In genomic region chr15:24718289-24719082, GRCh38 we compare ENCODE assay signal across 24 cellular contexts. TPM values are rescaled to one million over a fixed set of nuclear protein-coding genes. Genes with fewer than 3 reads are reported as not detected.
DNase-seq lines count a peak whose midpoint lies in the region; FAIRE-seq and TF ChIP-seq lines count a peak whose summit lies in the region.
"Had no signal": no experiment of that assay in that cellular context is flagged by ENCODE, and none has a peak within 500 bp of the region (broad histone marks: within the 10 kb centered on the region; RNA-seq: fewer than 3 reads in every experiment).

No MANE protein-coding gene starts in this region.

- WGBS in H1 (ENCODE audit: extremely low coverage in 1 of 2, insufficient coverage in 1 of 2, insufficient read length in 1 of 2, insufficient replicate concordance in 2 of 2, low coverage in 1 of 2, low lambda C conversion rate in 2 of 2, missing lambda C conversion rate in 1 of 2), 2 experiments: 90% methylated on average over 5 of the region's 5 CpGs; no CpG with 5 or more reads in 1 of the 2 experiments
- WGBS in mesendoderm (ENCODE audit: extremely low coverage, insufficient coverage, low lambda C conversion rate): no CpG with 5 or more reads among the region's 5 CpGs

- no peak overlapping the region for H4K91ac ChIP-seq in H1 (replicated peaks; ENCODE audit: insufficient read length, low read length)

- no peak overlapping the region for H2AK5ac ChIP-seq in H1 (ENCODE audit: low read depth, low read length)
- H2AK5ac ChIP-seq in mesendoderm (ENCODE audit: low read length): no peak overlapping the region

- H3K56ac ChIP-seq in H1 (replicated peaks; ENCODE audit: insufficient read length, low read depth, low read length) (no peak overlapping the region), mesendoderm (ENCODE audit: low read length) (peak overlapping the region; percentile 53)

- H2BK12ac ChIP-seq in H1 (ENCODE audit: low read depth, low read length): 0 out of 2 replicates have a peak overlapping the region, but pooled peaks have one; percentile 9

- H3K36me3 ChIP-seq in NT2/D1 (ENCODE audit: insufficient read depth, insufficient read length, low read length) (no peaks in the 10 kb centered on the region), H1 (ENCODE audit: control insufficient read depth in 2 of 4, insufficient read depth in 4 of 4, low read length in 3 of 4) (no peaks in the 10 kb centered on the region), mesendoderm (ENCODE audit: control insufficient read depth, insufficient read depth, low read length) (no peaks in the 10 kb centered on the region)
- H3K36me3 ChIP-seq: HAP-1 had no signal

- H3K27me3 ChIP-seq in NT2/D1 (ENCODE audit: insufficient read depth, insufficient read length): no peaks in the 10 kb centered on the region
- no peaks in the 10 kb centered on the region for H3K27me3 ChIP-seq in H1 (replicated peaks in 1 of 4; ENCODE audit: control insufficient read depth in 3 of 4, extremely low read depth in 1 of 4, insufficient read depth in 3 of 4, low read length in 3 of 4)
- H3K27me3 ChIP-seq in mesendoderm (ENCODE audit: insufficient read depth, low read length, poor library complexity): no peaks in the 10 kb centered on the region

- DNase-seq in ELF-1 (ENCODE audit: low read depth, low spot score): peak; percentile 4
- DNase-seq in NT2/D1 (ENCODE audit: low read depth, low spot score): peak; percentile 13
- no peak for DNase-seq in H1 (ENCODE audit: low read depth in 1 of 2, low spot score in 2 of 2)
- peak; percentile 70 for DNase-seq in mesendoderm
- no peak for DNase-seq in AML-193 (lab: John Stamatoyannopoulos, UW)
- DNase-seq in DMS79 treated with DMSO at 0.1 percent for 48 hours (lab: John Stamatoyannopoulos, UW): no peak
- DNase-seq in NK-92 treated with Interleukin-12 subunit alpha and Interleukin-12 subunit beta, amount 100 ng/mL, for 24 hours (lab: John Stamatoyannopoulos, UW): no peak
- DNase-seq: 8988T; ACHN; C1 segment of cervical spinal cord; Calu3; CD4-positive, alpha-beta memory T cell; COR-L47; DMS53; DND-41; GDM1; GM23248; HFFc6 had no signal

- H3K9me3 ChIP-seq in NT2/D1 (ENCODE audit: insufficient read depth, low read length) (no peaks in the 10 kb centered on the region), H1 (ENCODE audit: insufficient read depth in 2 of 2, low read depth in 1 of 2, low read length in 1 of 2) (peaks cover 0 to 11% of the 10 kb centered on the region in 2 experiments; a peak in 1 of 4 replicates)
- H3K9me3 ChIP-seq: HAP-1 had no signal

- TF ChIP-seq POLR2A in H1 (IDR thresholded peaks at IDR 0.05; ENCODE audit: control extremely low read depth in 1 of 2, low read depth in 2 of 2, low read length in 2 of 2): no peak

- H3K79me1 ChIP-seq in H1 (ENCODE audit: low read depth, low read length) (no peaks in the 10 kb centered on the region), mesendoderm (ENCODE audit: low read length) (no peaks in the 10 kb centered on the region)

- H3K9ac ChIP-seq in NT2/D1 (ENCODE audit: insufficient read length, low read depth) (no peak overlapping the region), H1 (replicated peaks in 1 of 4; ENCODE audit: extremely low read depth in 1 of 4, low read depth in 3 of 4, low read length in 3 of 4) (no peak overlapping the region), mesendoderm (ENCODE audit: low read length) (no peak overlapping the region)
- H3K9ac ChIP-seq: GM23248 had no signal

- H3K4me2 ChIP-seq in H1 (ENCODE audit: insufficient read depth in 1 of 2, low read depth in 2 of 2, low read length in 2 of 2): no peak overlapping the region
- no peak overlapping the region for H3K4me2 ChIP-seq in mesendoderm (ENCODE audit: low read length)
- H3K4me2 ChIP-seq: A549 had no signal

- no peak overlapping the region for H3K18ac ChIP-seq in H1 (ENCODE audit: extremely low read depth, low read length)
- no peak overlapping the region for H3K18ac ChIP-seq in mesendoderm (ENCODE audit: low read length)

- no peak overlapping the region for H2BK5ac ChIP-seq in H1 (ENCODE audit: low read depth, low read length)
- peak overlapping the region; percentile 14 for H2BK5ac ChIP-seq in mesendoderm (ENCODE audit: low read length)

- no peak overlapping the region for H2BK15ac ChIP-seq in H1 (ENCODE audit: low read length)
- no peak overlapping the region for H2BK15ac ChIP-seq in mesendoderm (replicated peaks; ENCODE audit: low read depth)

- H4K8ac ChIP-seq in H1 (ENCODE audit: extremely low read depth, insufficient read depth, low read length) (no peak overlapping the region; the same call in 1 of the 2 replicates), mesendoderm (ENCODE audit: low read depth, low read length) (no peak overlapping the region)

- no peak for TF ChIP-seq CTCF in H1 (IDR thresholded peaks at IDR 0.05; ENCODE audit: control extremely low read depth in 1 of 3, insufficient read depth in 1 of 3, low read depth in 1 of 3, low read length in 3 of 3)

- TF ChIP-seq RAD21 in H1 (IDR thresholded peaks at IDR 0.05 in 1 of 2, conservative IDR thresholded peaks at IDR 0.05 in 1 of 2; ENCODE audit: low read depth in 2 of 2, low read length in 2 of 2): no peak

- no peak overlapping the region for H2BK120ac ChIP-seq in H1 (replicated peaks; ENCODE audit: low read depth, low read length)
- H2BK120ac ChIP-seq in mesendoderm (ENCODE audit: low read depth, low read length): no peak overlapping the region

- no peak overlapping the region for H3K14ac ChIP-seq in H1 (ENCODE audit: insufficient read length)

- FAIRE-seq in H1 (lab: Jason Lieb, UNC): no peak
- FAIRE-seq: A549, GM12878, GM19239, H54 had no signal

- POLR2A ChIA-PET in H1 (lab: Charles Lee; ENCODE audit: partially characterized antibody): no interaction called here

- TF ChIP-seq EP300 in H1 (IDR thresholded peaks at IDR 0.05; ENCODE audit: borderline replicate concordance in 1 of 2, low read depth in 2 of 2, low read length in 2 of 2): no peak

- no peak overlapping the region for H2BK20ac ChIP-seq in H1 (ENCODE audit: low read length)

- H3K4me1 ChIP-seq in NT2/D1 (ENCODE audit: insufficient read depth, insufficient read length) (no peaks in the 10 kb centered on the region), H1 (replicated peaks in 1 of 4; ENCODE audit: control insufficient read depth in 3 of 4, insufficient read depth in 4 of 4, low read length in 3 of 4) (no peaks in the 10 kb centered on the region; a peak in 1 of 7 replicates), mesendoderm (ENCODE audit: control insufficient read depth, low read depth, low read length) (peaks cover 3% of the 10 kb centered on the region)
- H3K4me1 ChIP-seq: A549, HAP-1 had no signal

- CTCF ChIA-PET in H1 (lab: Charles Lee; ENCODE audit: partially characterized antibody): no interaction called here

- H3K4me3 ChIP-seq in NT2/D1 (ENCODE audit: insufficient read length, low read depth): no peak overlapping the region
- no peak overlapping the region for H3K4me3 ChIP-seq in H1 (ENCODE audit: extremely low read depth in 1 of 4, insufficient read depth in 2 of 4, low read depth in 3 of 4, low read length in 4 of 4)
- no peak overlapping the region for H3K4me3 ChIP-seq in mesendoderm (ENCODE audit: low read length)
- H3K4me3 ChIP-seq: A549, GM12878, GM23248, HAP-1 had no signal

- no peaks in the 10 kb centered on the region for H4K20me1 ChIP-seq in H1 (replicated peaks in 1 of 2; ENCODE audit: control insufficient read depth in 1 of 2, insufficient read depth in 2 of 2, low read length in 2 of 2)

- H3K27ac ChIP-seq in H1 (ENCODE audit: low read depth, low read length) (no peak overlapping the region), mesendoderm (ENCODE audit: low read depth, low read length) (no peak overlapping the region)
- H3K27ac ChIP-seq: A549, GM23248 had no signal

- no peaks in the 10 kb centered on the region for H3K79me2 ChIP-seq in H1 (ENCODE audit: control insufficient read depth in 1 of 2, insufficient read depth in 2 of 2, low read length in 2 of 2)
- H3K79me2 ChIP-seq in mesendoderm (ENCODE audit: control insufficient read depth, insufficient read depth, low read length): no peaks in the 10 kb centered on the region

- H4K5ac ChIP-seq in H1 (ENCODE audit: insufficient read length, low read depth, low read length): no peak overlapping the region
- no peak overlapping the region for H4K5ac ChIP-seq in mesendoderm (ENCODE audit: low read length)

- H3K4ac ChIP-seq in H1 (replicated peaks; ENCODE audit: insufficient read length, low read depth, low read length): no peak overlapping the region
- H3K4ac ChIP-seq in mesendoderm (ENCODE audit: low read depth, low read length): no peak overlapping the region

- no peak overlapping the region for H2AFZ ChIP-seq in H1 (ENCODE audit: low read length)
- H2AFZ ChIP-seq: GM23248 had no signal

- no peaks in the 10 kb centered on the region for H3K23me2 ChIP-seq in H1 (ENCODE audit: low read depth, low read length)

- H3K23ac ChIP-seq in H1 (ENCODE audit: insufficient read length) (no peak overlapping the region), mesendoderm (ENCODE audit: low read length) (no peak overlapping the region)

TF ChIP-seq in H1, 55 proteins besides CTCF, POLR2A, EP300 and RAD21 (continues in another document):
- TF ChIP-seq SRF (IDR thresholded peaks at IDR 0.05; ENCODE audit: low read depth, low read length) (no peak), JUN (IDR thresholded peaks at IDR 0.05; ENCODE audit: low read depth, low read length) (no peak), GABPA (IDR thresholded peaks at IDR 0.05; ENCODE audit: borderline replicate concordance, insufficient read depth, low read length) (no peak), CTBP2 (IDR thresholded peaks at IDR 0.05; ENCODE audit: borderline replicate concordance, insufficient read depth, insufficient read length, low read length) (no peak), HDAC2 (IDR thresholded peaks at IDR 0.05; ENCODE audit: borderline replicate concordance in 1 of 2, low read depth in 2 of 2, low read length in 2 of 2) (no peak), TEAD4 (IDR thresholded peaks at IDR 0.05; ENCODE audit: low read depth, low read length) (no peak), TBP (IDR thresholded peaks at IDR 0.05; ENCODE audit: low read depth, low read length) (no peak)

RNA-seq across cellular contexts. Expression of gene NPAP1, which starts 42.9 kb away (rescaled TPM):
- 0.07 TPM in 1 of 2 replicates, not detected in the other for total RNA-seq in H1 (2021; fragmentation: NEBNext Ultra II Directional; extraction: Animal tissue kit (Norgen Biotek cat#: 25700))
- polyA plus RNA-seq in H1 (2011; rRNA removed): 0.06 and 0.08 TPM in 2 replicates
- 0.09 TPM for polyA plus RNA-seq in H1 (2011; cell fraction: cytosol; rRNA removed)
- polyA plus RNA-seq in H1 (2011; cell fraction: nucleus; rRNA removed): 0.44 TPM
- polyA plus RNA-seq in H1 (2012, experiment 1 of 2): 0.11 to 0.19 TPM (median 0.15 TPM) in 4 replicates
- not detected for polyA plus RNA-seq in H1 (2012, experiment 2 of 2)
- 0.06 TPM for polyA plus RNA-seq in H1 (2013, experiment 1 of 2)
- polyA plus RNA-seq in H1 (2013, experiment 2 of 2): 0.04 TPM
- 0.28 and 0.29 TPM in 2 replicates for polyA minus RNA-seq in H1 (2011; rRNA and poly(A)+ RNA removed)
- polyA minus RNA-seq in H1 (2011; cell fraction: cytosol; rRNA and poly(A)+ RNA removed): not detected
- 0.90 TPM for polyA minus RNA-seq in H1 (2011; cell fraction: nucleus; rRNA and poly(A)+ RNA removed)
- 0.06 TPM for polyA plus RNA-seq in mesendoderm (2013, experiment 1 of 2)
- 0.04 TPM for polyA plus RNA-seq in mesendoderm (2013, experiment 2 of 2)
- total RNA-seq: Calu3; CD4-positive, alpha-beta memory T cell; GM12878; GM23248; HFFc6 had no signal
- polyA plus RNA-seq: A549; BJ; CD4-positive, alpha-beta memory T cell; GM12878; GM23248 had no signal

Comparison
In these comparisons a context has a peak if more than half of its experiments do, and no peak if none do; other contexts are left out.
1. DNase-seq: peak in ELF-1 (single experiment), NT2/D1 (single experiment) and mesendoderm (single experiment); none in H1 (0 of 2), AML-193 (0 of 2), DMS79 treated with DMSO at 0.1 percent for 48 hours (single experiment) and NK-92 treated with Interleukin-12 subunit alpha and Interleukin-12 subunit beta, amount 100 ng/mL, for 24 hours (single experiment).